24 cellular contexts compared by ENCODE assay signal in the genomic region with DNA sequence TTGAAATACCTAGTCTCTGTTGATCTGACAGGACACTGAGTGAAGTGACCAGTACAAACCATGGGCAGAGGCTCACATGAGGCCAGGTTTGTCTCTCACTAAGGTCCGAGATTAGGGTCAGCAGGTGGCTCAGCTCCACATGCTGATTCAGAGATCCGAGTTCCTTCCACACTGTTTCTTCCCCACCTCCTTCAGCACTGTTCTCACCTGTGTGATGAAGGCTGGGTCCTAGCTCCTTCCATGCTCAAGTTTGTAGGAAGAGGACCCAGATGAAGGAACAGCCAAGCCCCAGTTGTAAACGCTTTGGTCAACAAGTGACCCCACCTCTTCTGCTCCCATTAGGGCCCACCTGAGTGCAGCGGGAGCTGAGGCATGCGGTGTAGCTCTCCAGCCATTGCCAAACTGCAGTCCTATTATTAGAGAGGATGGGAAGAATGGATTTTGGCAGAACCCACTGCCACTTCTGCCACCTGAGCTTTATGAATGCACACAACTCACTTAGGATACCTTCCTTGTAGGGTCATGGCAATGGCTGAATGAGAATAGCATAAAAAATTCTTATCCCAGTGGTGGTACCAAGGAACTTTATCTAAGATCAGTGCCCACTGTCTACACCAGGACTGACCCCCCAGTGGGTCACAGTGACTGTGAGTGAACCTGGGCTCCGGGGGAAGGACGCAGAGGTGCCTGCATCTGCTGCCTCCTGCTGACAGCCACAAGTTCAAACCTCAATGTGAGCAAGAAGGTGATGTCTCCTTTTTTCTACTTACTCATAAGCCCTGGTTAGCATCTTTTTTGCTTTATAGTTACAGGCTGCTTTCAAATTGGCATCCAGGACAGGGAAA.
DNase-seq lines count a peak whose midpoint lies in the region; ATAC-seq, FAIRE-seq and TF ChIP-seq lines count a peak whose summit lies in the region.
"Had no signal": no experiment of that assay in that cellular context is flagged by ENCODE, and none has a peak within 500 bp of the region (broad histone marks: within the 10 kb centered on the region; RNA-seq: fewer than 3 reads in every experiment).

No MANE protein-coding gene starts in this region.

- intact Hi-C loops in kidney (cut with DNase I): no loop called here

- no peaks in the 10 kb centered on the region for H3K9me3 Mint-ChIP-seq in activated CD8-positive, alpha-beta memory T cell treated with anti-CD3 and anti-CD28 coated beads, Interleukin-2, amount 10 ng/mL, durations not matched to agents 7 days and 5 days (ENCODE audit: low read depth)
- H3K9me3 Mint-ChIP-seq: CD8-positive, alpha-beta T cell; memory B cell; naive thymus-derived CD4-positive, alpha-beta T cell; stimulated activated naive B cell treated with anti-CD40 and anti-IgM and Interleukin-4, amounts not matched to agents 10 μg/mL and 1 μg/mL and 100 μg/mL, for 72 hours had no signal

- ATAC-seq in activated CD8-positive, alpha-beta memory T cell treated with anti-CD3 and anti-CD28 coated beads, Interleukin-2, amount 10 ng/mL, durations not matched to agents 7 days and 5 days: no peak
- ATAC-seq in HG02623 (IDR thresholded peaks at IDR 0.05; ENCODE audit: unreplicated experiment): no peak
- ATAC-seq: CD8-positive, alpha-beta T cell; HCT116; naive thymus-derived CD4-positive, alpha-beta T cell; stimulated activated naive B cell treated with anti-CD40 and anti-IgM and Interleukin-4, amounts not matched to agents 10 μg/mL and 1 μg/mL and 100 μg/mL, for 72 hours had no signal

- CTCF ChIA-PET in activated CD8-positive, alpha-beta memory T cell treated with anti-CD3 and anti-CD28 coated beads, Interleukin-2, amount 10 ng/mL, durations not matched to agents 7 days and 5 days (lab: Charles Lee): no interaction called here

- peak; percentile 12 for DNase-seq in activated CD8-positive, alpha-beta memory T cell treated with anti-CD3 and anti-CD28 coated beads, Interleukin-2, amount 10 ng/mL, durations not matched to agents 7 days and 5 days
- DNase-seq in kidney (peak; percentile 32), suprapubic skin (ENCODE audit: low spot score in 2 of 2) (peak; percentile 33 to 49), SIG-M5 (lab: John Stamatoyannopoulos, UW) (no peak), T1000 (lab: John Stamatoyannopoulos, UW) (no peak)
- DNase-seq: activated gamma-delta T cell; dermis blood vessel endothelial cell; foreskin fibroblast; hypothalamus; MG63; naive thymus-derived CD4-positive, alpha-beta T cell; NCI-H146; NCI-H69; stimulated activated CD4-positive, alpha-beta T cell treated with anti-CD3 and anti-CD28 coated beads, Interleukin-2, amount 100 ng/mL, for 24 hours; stimulated activated naive B cell treated with anti-CD40 and anti-IgM and Interleukin-4, amounts not matched to agents 10 μg/mL and 1 μg/mL and 100 μg/mL, for 72 hours had no signal

- H3K36me3 ChIP-seq in HUES48 (ENCODE audit: control insufficient read depth, insufficient read depth, low read length) (no peaks in the 10 kb centered on the region), kidney (ENCODE audit: control insufficient read depth in 1 of 2, insufficient read depth in 2 of 2, low read length in 2 of 2) (no peaks in the 10 kb centered on the region), suprapubic skin (no peaks in the 10 kb centered on the region)
- H3K36me3 ChIP-seq: adrenal gland, MG63, tibial artery had no signal

- no peak overlapping the region for H3K9ac ChIP-seq in HUES48 (ENCODE audit: low read depth, low read length)
- H3K9ac ChIP-seq in kidney (ENCODE audit: low read length in 2 of 2): no peak overlapping the region
- H3K9ac ChIP-seq: parathyroid adenoma had no signal

- no peak for TF ChIP-seq EP300 in suprapubic skin (IDR thresholded peaks at IDR 0.05)

- peaks cover 35% of the 10 kb centered on the region for H3K4me1 ChIP-seq in HUES48 (ENCODE audit: control insufficient read depth, insufficient read depth, low read length)
- no peaks in the 10 kb centered on the region for H3K4me1 ChIP-seq in kidney (ENCODE audit: control insufficient read depth in 1 of 2, insufficient read depth in 1 of 2, low read depth in 1 of 2, low read length in 2 of 2)
- no peaks in the 10 kb centered on the region for H3K4me1 ChIP-seq in suprapubic skin
- H3K4me1 ChIP-seq: adrenal gland, parathyroid adenoma, tibial artery had no signal

- no peak overlapping the region for H3K4me3 Mint-ChIP-seq in activated CD8-positive, alpha-beta memory T cell treated with anti-CD3 and anti-CD28 coated beads, Interleukin-2, amount 10 ng/mL, durations not matched to agents 7 days and 5 days
- H3K4me3 Mint-ChIP-seq: CD8-positive, alpha-beta T cell; memory B cell; naive thymus-derived CD4-positive, alpha-beta T cell; stimulated activated naive B cell treated with anti-CD40 and anti-IgM and Interleukin-4, amounts not matched to agents 10 μg/mL and 1 μg/mL and 100 μg/mL, for 72 hours had no signal

- H3K27me3 ChIP-seq in HUES48 (ENCODE audit: control insufficient read depth, insufficient read depth, low read length) (peaks cover 5% of the 10 kb centered on the region), suprapubic skin (no peaks in the 10 kb centered on the region)
- H3K27me3 ChIP-seq: adrenal gland, MG63, tibial artery had no signal

- H3K4me3 ChIP-seq in HUES48 (ENCODE audit: low read depth, low read length) (no peak overlapping the region), kidney (ENCODE audit: low read length in 2 of 2) (no peak overlapping the region), suprapubic skin (no peak overlapping the region)
- H3K4me3 ChIP-seq: adrenal gland, MG63, tibial artery had no signal

- H3K9me3 ChIP-seq in HUES48 (ENCODE audit: control insufficient read depth, insufficient read depth, low read length): no peaks in the 10 kb centered on the region
- no peaks in the 10 kb centered on the region for H3K9me3 ChIP-seq in kidney (ENCODE audit: control insufficient read depth in 1 of 2, low read length in 2 of 2)
- H3K9me3 ChIP-seq in suprapubic skin: no peaks in the 10 kb centered on the region
- H3K9me3 ChIP-seq: adrenal gland, MG63, tibial artery had no signal

- TF ChIP-seq POLR2A in suprapubic skin (IDR thresholded peaks at IDR 0.05): no peak

- no peaks in the 10 kb centered on the region for H3K36me3 Mint-ChIP-seq in activated CD8-positive, alpha-beta memory T cell treated with anti-CD3 and anti-CD28 coated beads, Interleukin-2, amount 10 ng/mL, durations not matched to agents 7 days and 5 days
- H3K36me3 Mint-ChIP-seq: CD8-positive, alpha-beta T cell; memory B cell; naive thymus-derived CD4-positive, alpha-beta T cell; stimulated activated naive B cell treated with anti-CD40 and anti-IgM and Interleukin-4, amounts not matched to agents 10 μg/mL and 1 μg/mL and 100 μg/mL, for 72 hours had no signal

- TF ChIP-seq CTCF in kidney (IDR thresholded peaks at IDR 0.05; ENCODE audit: borderline replicate concordance, extremely low read depth, insufficient read depth): no peak
- no peak for TF ChIP-seq CTCF in suprapubic skin (IDR thresholded peaks at IDR 0.05)

- H3K4me1 Mint-ChIP-seq in activated CD8-positive, alpha-beta memory T cell treated with anti-CD3 and anti-CD28 coated beads, Interleukin-2, amount 10 ng/mL, durations not matched to agents 7 days and 5 days: no peaks in the 10 kb centered on the region

- peaks cover 18% of the 10 kb centered on the region for H3K27me3 Mint-ChIP-seq in activated CD8-positive, alpha-beta memory T cell treated with anti-CD3 and anti-CD28 coated beads, Interleukin-2, amount 10 ng/mL, durations not matched to agents 7 days and 5 days
- H3K27me3 Mint-ChIP-seq: stimulated activated naive B cell treated with anti-CD40 and anti-IgM and Interleukin-4, amounts not matched to agents 10 μg/mL and 1 μg/mL and 100 μg/mL, for 72 hours had no signal

- no peak for FAIRE-seq in kidney (lab: Jason Lieb, UNC)

- H3K27ac Mint-ChIP-seq in activated CD8-positive, alpha-beta memory T cell treated with anti-CD3 and anti-CD28 coated beads, Interleukin-2, amount 10 ng/mL, durations not matched to agents 7 days and 5 days: no peak overlapping the region
- H3K27ac Mint-ChIP-seq: CD8-positive, alpha-beta T cell; memory B cell; stimulated activated naive B cell treated with anti-CD40 and anti-IgM and Interleukin-4, amounts not matched to agents 10 μg/mL and 1 μg/mL and 100 μg/mL, for 72 hours had no signal

- WGBS in suprapubic skin: 97% methylated on average over 7 of the region's 7 CpGs

- H3K27ac ChIP-seq in HUES48 (ENCODE audit: low read depth, low read length) (peak overlapping the region; percentile 21), kidney (ENCODE audit: low read depth in 2 of 2, low read length in 2 of 2) (no peak overlapping the region), suprapubic skin (no peak overlapping the region)
- H3K27ac ChIP-seq: adrenal gland, epithelial cell of prostate, parathyroid adenoma, tibial artery had no signal

Comparison
In these comparisons a context has a peak if more than half of its experiments do, and no peak if none do; other contexts are left out.
1. DNase-seq: peak in activated CD8-positive, alpha-beta memory T cell treated with anti-CD3 and anti-CD28 coated beads, Interleukin-2, amount 10 ng/mL, durations not matched to agents 7 days and 5 days (single experiment), kidney (single experiment) and suprapubic skin (2 of 2); none in SIG-M5 (single experiment) and T1000 (single experiment).